Comparison of ENCODE assay signal across 1 cellular context in the genomic region with DNA sequence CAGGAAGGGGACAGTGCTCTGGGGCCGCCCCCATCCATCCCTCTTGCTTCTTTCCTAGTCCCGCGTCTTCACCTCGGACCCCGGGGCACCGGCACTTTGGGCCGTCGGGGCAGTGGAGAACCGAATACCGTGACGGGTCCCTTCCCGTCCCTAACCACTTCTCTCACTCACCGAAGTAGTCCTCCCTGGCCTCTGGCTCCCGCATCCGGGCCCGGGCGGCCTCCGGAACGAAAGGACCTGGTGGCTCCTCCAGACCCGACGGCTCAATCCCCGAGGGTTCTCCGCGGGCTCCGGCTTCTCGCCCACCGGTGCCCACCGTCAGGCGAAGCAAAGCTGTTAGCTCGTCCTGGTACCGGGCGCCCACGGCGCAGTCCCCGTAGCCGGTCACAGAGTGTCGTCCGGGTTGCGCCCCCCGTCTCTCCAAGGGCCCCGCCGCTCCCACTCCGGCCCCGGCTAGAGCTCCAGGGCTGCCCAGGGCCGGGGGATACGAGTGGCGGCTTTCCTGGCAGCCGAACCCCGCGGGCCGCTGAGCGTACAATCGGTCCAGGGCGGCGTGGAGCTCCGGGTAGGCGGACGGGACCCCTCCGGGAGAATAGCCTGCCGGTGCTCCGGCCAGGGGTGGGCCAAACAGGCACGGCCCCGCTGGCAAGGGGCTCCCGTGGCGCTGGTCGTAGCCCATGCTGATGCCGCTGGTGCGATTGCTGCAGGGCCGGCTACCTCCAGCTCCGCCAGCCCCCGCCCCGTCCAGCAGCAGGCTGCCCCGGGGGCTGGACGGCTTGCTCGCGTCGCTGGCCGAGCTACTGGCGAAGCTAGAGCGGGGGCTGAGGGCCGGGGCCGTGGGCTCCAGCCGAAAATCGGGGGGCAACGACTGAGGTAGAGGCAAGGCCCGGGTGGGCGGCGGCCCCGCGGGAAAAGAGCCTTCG.
A peak's percentile ranks its signal among the peaks of the same experiment; 100 is the strongest.
TF ChIP-seq lines count a peak whose summit lies in the region.

No MANE protein-coding gene starts in this region.

TF ChIP-seq in HepG2, 621 proteins besides CTCF, POLR2A, EP300 and RAD21 (continued from another document and continues in another):
- TF ChIP-seq, protein P1, sequence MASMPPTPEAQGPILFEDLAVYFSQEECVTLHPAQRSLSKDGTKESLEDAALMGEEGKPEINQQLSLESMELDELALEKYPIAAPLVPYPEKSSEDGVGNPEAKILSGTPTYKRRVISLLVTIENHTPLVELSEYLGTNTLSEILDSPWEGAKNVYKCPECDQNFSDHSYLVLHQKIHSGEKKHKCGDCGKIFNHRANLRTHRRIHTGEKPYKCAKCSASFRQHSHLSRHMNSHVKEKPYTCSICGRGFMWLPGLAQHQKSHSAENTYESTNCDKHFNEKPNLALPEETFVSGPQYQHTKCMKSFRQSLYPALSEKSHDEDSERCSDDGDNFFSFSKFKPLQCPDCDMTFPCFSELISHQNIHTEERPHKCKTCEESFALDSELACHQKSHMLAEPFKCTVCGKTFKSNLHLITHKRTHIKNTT (CRISPR knock-in tag; IDR thresholded peaks at IDR 0.05): no peak
- no peak for TF ChIP-seq ATF1 (CRISPR knock-in tag; IDR thresholded peaks at IDR 0.05)
- TF ChIP-seq ZNF670 (CRISPR knock-in tag; IDR thresholded peaks at IDR 0.05; ENCODE audit: borderline replicate concordance): no peak
- TF ChIP-seq ZC3H13 (CRISPR knock-in tag; IDR thresholded peaks at IDR 0.05): no peak
- TF ChIP-seq ZNF614 (CRISPR knock-in tag; IDR thresholded peaks at IDR 0.05; ENCODE audit: borderline replicate concordance): peak; percentile 10; the same call in 1 of the 2 replicates
- peak; percentile 90 for TF ChIP-seq RBFOX2 (IDR thresholded peaks at IDR 0.05; ENCODE audit: low read depth, low read length)
- no peak for TF ChIP-seq MEIS2 (CRISPR knock-in tag; IDR thresholded peaks at IDR 0.05)
- TF ChIP-seq, protein P2, sequence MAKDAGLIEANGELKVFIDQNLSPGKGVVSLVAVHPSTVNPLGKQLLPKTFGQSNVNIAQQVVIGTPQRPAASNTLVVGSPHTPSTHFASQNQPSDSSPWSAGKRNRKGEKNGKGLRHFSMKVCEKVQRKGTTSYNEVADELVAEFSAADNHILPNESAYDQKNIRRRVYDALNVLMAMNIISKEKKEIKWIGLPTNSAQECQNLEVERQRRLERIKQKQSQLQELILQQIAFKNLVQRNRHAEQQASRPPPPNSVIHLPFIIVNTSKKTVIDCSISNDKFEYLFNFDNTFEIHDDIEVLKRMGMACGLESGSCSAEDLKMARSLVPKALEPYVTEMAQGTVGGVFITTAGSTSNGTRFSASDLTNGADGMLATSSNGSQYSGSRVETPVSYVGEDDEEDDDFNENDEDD (CRISPR knock-in tag; IDR thresholded peaks at IDR 0.05; ENCODE audit: borderline replicate concordance): no peak; the same call in 1 of the 2 replicates
- TF ChIP-seq AGO2 (optimal IDR thresholded peaks at IDR 0.05; ENCODE audit: low read depth, low read length): peak; percentile 98
- TF ChIP-seq PRPF4 (IDR thresholded peaks at IDR 0.05; ENCODE audit: low read depth, low read length, poor library complexity, severe bottlenecking): no peak
- peak; percentile 20; the same call in 1 of the 2 replicates for TF ChIP-seq ZNF839 (CRISPR knock-in tag; IDR thresholded peaks at IDR 0.05; ENCODE audit: borderline replicate concordance)
- TF ChIP-seq MLX (CRISPR knock-in tag; IDR thresholded peaks at IDR 0.05): no peak
- no peak; the same call in 1 of the 2 replicates for TF ChIP-seq ZNF451 (CRISPR knock-in tag; IDR thresholded peaks at IDR 0.05)
- peak; percentile 87; the same call in 1 of the 2 replicates for TF ChIP-seq ZNF274 (CRISPR knock-in tag; IDR thresholded peaks at IDR 0.05)
- TF ChIP-seq U2AF1 (optimal IDR thresholded peaks at IDR 0.05; ENCODE audit: low read depth, low read length): peak; percentile 97
- TF ChIP-seq ZNF350 (CRISPR knock-in tag; IDR thresholded peaks at IDR 0.05; ENCODE audit: borderline replicate concordance, low read depth): peak; percentile 91
- TF ChIP-seq ZFP41 (CRISPR knock-in tag; IDR thresholded peaks at IDR 0.05; ENCODE audit: borderline replicate concordance): peak; percentile 86
- TF ChIP-seq, protein P3, sequence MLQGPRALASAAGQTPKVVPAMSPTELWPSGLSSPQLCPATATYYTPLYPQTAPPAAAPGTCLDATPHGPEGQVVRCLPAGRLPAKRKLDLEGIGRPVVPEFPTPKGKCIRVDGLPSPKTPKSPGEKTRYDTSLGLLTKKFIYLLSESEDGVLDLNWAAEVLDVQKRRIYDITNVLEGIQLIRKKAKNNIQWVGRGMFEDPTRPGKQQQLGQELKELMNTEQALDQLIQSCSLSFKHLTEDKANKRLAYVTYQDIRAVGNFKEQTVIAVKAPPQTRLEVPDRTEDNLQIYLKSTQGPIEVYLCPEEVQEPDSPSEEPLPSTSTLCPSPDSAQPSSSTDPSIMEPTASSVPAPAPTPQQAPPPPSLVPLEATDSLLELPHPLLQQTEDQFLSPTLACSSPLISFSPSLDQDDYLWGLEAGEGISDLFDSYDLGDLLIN (CRISPR knock-in tag; IDR thresholded peaks at IDR 0.05; ENCODE audit: borderline replicate concordance): no peak
- TF ChIP-seq SP4 (CRISPR knock-in tag; IDR thresholded peaks at IDR 0.05): no peak
- TF ChIP-seq MED8 (CRISPR knock-in tag; IDR thresholded peaks at IDR 0.05; ENCODE audit: insufficient replicate concordance): no peak
- TF ChIP-seq ZSCAN20 (CRISPR knock-in tag; IDR thresholded peaks at IDR 0.05; ENCODE audit: borderline replicate concordance): no peak
- TF ChIP-seq SSRP1 (CRISPR knock-in tag; IDR thresholded peaks at IDR 0.05): peak; percentile 89
- no peak for TF ChIP-seq CAMTA2 (CRISPR knock-in tag; IDR thresholded peaks at IDR 0.05; ENCODE audit: borderline replicate concordance)
- TF ChIP-seq HNRNPLL (IDR thresholded peaks at IDR 0.05; ENCODE audit: low read depth, low read length, poor library complexity, severe bottlenecking): peak; percentile 61
- TF ChIP-seq ZNF772 (CRISPR knock-in tag; IDR thresholded peaks at IDR 0.05): peak; percentile 88
- TF ChIP-seq SNAI1 (CRISPR knock-in tag; IDR thresholded peaks at IDR 0.05; ENCODE audit: borderline replicate concordance): no peak
- peak; percentile 71 for TF ChIP-seq ZNF567 (CRISPR knock-in tag; IDR thresholded peaks at IDR 0.05; ENCODE audit: borderline replicate concordance)
- TF ChIP-seq ZNF343 (CRISPR knock-in tag; IDR thresholded peaks at IDR 0.05): peak; percentile 64
- TF ChIP-seq ZBTB7B (CRISPR knock-in tag; IDR thresholded peaks at IDR 0.05): peak; percentile 50; the same call in 1 of the 2 replicates
- TF ChIP-seq ZHX2 (IDR thresholded peaks at IDR 0.05; ENCODE audit: low read depth): no peak
- no peak for TF ChIP-seq ZHX2 (CRISPR knock-in tag; IDR thresholded peaks at IDR 0.05; ENCODE audit: borderline replicate concordance)
- TF ChIP-seq PTBP1 (IDR thresholded peaks at IDR 0.05; ENCODE audit: low read depth, low read length, poor library complexity, severe bottlenecking): no peak
- no peak for TF ChIP-seq NPAS2 (CRISPR knock-in tag; IDR thresholded peaks at IDR 0.05; ENCODE audit: borderline replicate concordance)
- TF ChIP-seq HDAC2 (CRISPR knock-in tag; IDR thresholded peaks at IDR 0.05): no peak; the same call in none of the 2 replicates
- TF ChIP-seq, protein P4, sequence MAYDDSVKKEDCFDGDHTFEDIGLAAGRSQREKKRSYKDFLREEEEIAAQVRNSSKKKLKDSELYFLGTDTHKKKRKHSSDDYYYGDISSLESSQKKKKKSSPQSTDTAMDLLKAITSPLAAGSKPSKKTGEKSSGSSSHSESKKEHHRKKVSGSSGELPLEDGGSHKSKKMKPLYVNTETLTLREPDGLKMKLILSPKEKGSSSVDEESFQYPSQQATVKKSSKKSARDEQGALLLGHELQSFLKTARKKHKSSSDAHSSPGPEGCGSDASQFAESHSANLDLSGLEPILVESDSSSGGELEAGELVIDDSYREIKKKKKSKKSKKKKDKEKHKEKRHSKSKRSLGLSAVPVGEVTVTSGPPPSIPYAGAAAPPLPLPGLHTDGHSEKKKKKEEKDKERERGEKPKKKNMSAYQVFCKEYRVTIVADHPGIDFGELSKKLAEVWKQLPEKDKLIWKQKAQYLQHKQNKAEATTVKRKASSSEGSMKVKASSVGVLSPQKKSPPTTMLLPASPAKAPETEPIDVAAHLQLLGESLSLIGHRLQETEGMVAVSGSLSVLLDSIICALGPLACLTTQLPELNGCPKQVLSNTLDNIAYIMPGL (CRISPR knock-in tag; IDR thresholded peaks at IDR 0.05; ENCODE audit: borderline replicate concordance in 1 of 2, low read depth in 1 of 2): peak; percentile 33 to 84
- no peak for TF ChIP-seq HOXA7 (CRISPR knock-in tag; IDR thresholded peaks at IDR 0.05)
- no peak for TF ChIP-seq KDM5A (IDR thresholded peaks at IDR 0.05; ENCODE audit: borderline replicate concordance, low read length)
- no peak for TF ChIP-seq RFXANK (CRISPR knock-in tag; IDR thresholded peaks at IDR 0.05)
- peak; percentile 5 for TF ChIP-seq NCOA2 (CRISPR knock-in tag; IDR thresholded peaks at IDR 0.05)
- no peak for TF ChIP-seq HDAC1 (CRISPR knock-in tag; IDR thresholded peaks at IDR 0.05)
- TF ChIP-seq ELF4 (CRISPR knock-in tag; IDR thresholded peaks at IDR 0.05; ENCODE audit: borderline replicate concordance): peak; percentile 80; the same call in 1 of the 2 replicates
- peak; percentile 47; the same call in 1 of the 2 replicates for TF ChIP-seq MIER3 (CRISPR knock-in tag; IDR thresholded peaks at IDR 0.05; ENCODE audit: borderline replicate concordance)
- peak; percentile 77 for TF ChIP-seq NFATC3 (CRISPR knock-in tag; IDR thresholded peaks at IDR 0.05)
- peak; percentile 24; the same call in 1 of the 2 replicates for TF ChIP-seq KDM1A (CRISPR knock-in tag; IDR thresholded peaks at IDR 0.05)
- TF ChIP-seq ARID5B (CRISPR knock-in tag; IDR thresholded peaks at IDR 0.05): no peak; the same call in none of the 2 replicates
